Comparison of ENCODE assay signal across 18 cellular contexts in genomic region chr1:53663525-53664300, GRCh38.
"Had no signal": no experiment of that assay in that cellular context is flagged by ENCODE, and none has a peak within 500 bp of the region (broad histone marks: within the 10 kb centered on the region; RNA-seq: fewer than 3 reads in every experiment).

No MANE protein-coding gene starts in this region.

- DNase-seq: activated CD4-positive, alpha-beta T cell treated with anti-CD3 and anti-CD28 coated beads, Interleukin-2, amount 10 ng/mL, durations not matched to agents 7 days and 5 days; activated CD8-positive, alpha-beta memory T cell treated with anti-CD3 and anti-CD28 coated beads for 24 hours; activated gamma-delta T cell treated with Interleukin-2 at 50 U/mL for 16 hours; body of pancreas; cortex of kidney; effector CD4-positive, alpha-beta T cell; esophagus squamous epithelium; gastrocnemius medialis; left lung; stimulated activated CD4-positive, alpha-beta T cell treated with anti-CD3 and anti-CD28 coated beads, Interleukin-15, amount 100 ng/mL, for 24 hours; stimulated activated CD4-positive, alpha-beta T cell treated with anti-CD3 and anti-CD28 coated beads, Interleukin-4, amount 100 ng/mL, for 1 hour; stimulated activated naive CD4-positive, alpha-beta T cell; SW 1271 had no signal

- H3K27ac ChIP-seq: body of pancreas, esophagus squamous epithelium, gastrocnemius medialis, heart left ventricle, left lung, psoas muscle, tibial nerve, uterus had no signal

- ATAC-seq: body of pancreas; gastrocnemius medialis; heart left ventricle; left lung; naive thymus-derived CD8-positive, alpha-beta T cell; psoas muscle had no signal

- H3K27me3 ChIP-seq: body of pancreas, esophagus squamous epithelium, gastrocnemius medialis, left lung, tibial nerve, uterus had no signal

- H3K4me1 ChIP-seq: body of pancreas, esophagus squamous epithelium, gastrocnemius medialis, heart left ventricle, left lung, psoas muscle, uterus had no signal
